8 cellular contexts compared by ENCODE assay signal in the genomic region with DNA sequence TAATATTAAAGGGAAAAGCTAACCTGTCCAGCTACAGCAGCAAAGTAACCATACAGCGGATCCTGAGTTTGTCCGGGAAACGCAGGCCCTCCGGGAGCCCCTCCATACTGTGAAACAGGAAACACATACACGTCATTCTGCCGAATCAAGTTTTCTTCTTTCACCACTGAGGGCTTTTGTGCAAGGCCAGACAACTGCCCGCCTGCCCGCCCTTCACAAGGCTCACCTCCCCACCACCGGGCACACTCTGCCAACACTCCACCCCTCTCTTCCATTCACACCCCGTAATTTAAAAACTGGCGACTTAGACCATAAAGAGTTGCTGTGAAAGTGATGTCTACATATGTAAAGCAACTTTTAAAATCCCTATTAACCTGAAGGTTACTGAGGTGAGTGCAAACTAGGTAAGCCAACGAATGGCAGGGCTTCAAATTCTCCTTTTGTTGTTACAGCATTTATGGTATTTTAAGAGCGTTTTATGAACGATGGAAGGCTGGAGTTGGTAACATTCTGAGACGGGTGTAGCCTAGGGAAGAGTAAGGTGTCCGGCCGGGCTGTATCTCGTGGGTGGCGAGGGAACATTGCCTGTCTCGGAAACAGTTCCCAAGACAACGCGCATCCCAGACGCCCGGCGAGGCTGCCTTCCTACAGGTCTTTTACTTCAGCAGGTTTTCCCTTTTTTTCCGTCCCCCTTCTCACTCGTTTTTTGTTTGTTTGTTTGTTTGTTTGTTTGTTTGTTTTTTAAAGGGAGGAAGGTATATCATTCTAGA. TPM values are rescaled to one million over a fixed set of nuclear protein-coding genes. Genes with fewer than 3 reads are reported as not detected.
DNase-seq lines count a peak whose midpoint lies in the region; ATAC-seq and TF ChIP-seq lines count a peak whose summit lies in the region.

No MANE protein-coding gene starts in this region.

- TF ChIP-seq EP300 in SK-N-SH (IDR thresholded peaks at IDR 0.05; ENCODE audit: borderline replicate concordance in 1 of 2, low read depth in 1 of 2, low read length in 1 of 2) = no peak

- in situ Hi-C loops in astrocyte of the spinal cord (cut with HindIII; ENCODE audit: low sequenced_read_pairs) = no loop called here

- peaks cover 27 to 42% of the 10 kb centered on the region in 2 experiments for H3K36me3 ChIP-seq in SK-N-SH (replicated peaks in 1 of 2; ENCODE audit: control insufficient read depth in 1 of 2, insufficient read depth in 2 of 2, low read length in 1 of 2)
- H3K36me3 ChIP-seq in hepatocyte (replicated peaks; ENCODE audit: insufficient read depth, low read depth) = no peaks in the 10 kb centered on the region

- H3F3A ChIP-seq in SK-N-SH (replicated peaks; ENCODE audit: insufficient read depth) = peaks cover 12% of the 10 kb centered on the region

- WGBS in SK-N-SH (ENCODE audit: low lambda C conversion rate) = 4% methylated on average over 27 of the region's 27 CpGs
- 2% methylated on average over 27 of the region's 27 CpGs for WGBS in hepatocyte (ENCODE audit: low lambda C conversion rate, missing lambda C conversion rate)

- no peaks in the 10 kb centered on the region for H3K9me2 ChIP-seq in SK-N-SH
- no peaks in the 10 kb centered on the region for H3K9me2 ChIP-seq in hepatocyte (replicated peaks; ENCODE audit: insufficient read depth)

- peak overlapping the region; percentile 87; the same call in 1 of the 2 replicates for H2AFZ ChIP-seq in SK-N-SH (ENCODE audit: low read depth)
- peak overlapping the region; percentile 61 for H2AFZ ChIP-seq in hepatocyte

- POLR2A ChIA-PET in SK-N-SH (lab: Yijun Ruan, JAX) = no interaction called here

- peak; percentile 52 for DNase-seq in GF-D8 (lab: John Stamatoyannopoulos, UW)
- DNase-seq in HuH-7 (ENCODE audit: low spot score) = peak; percentile 33
- peak; percentile 76 for DNase-seq in SK-N-SH
- peak; percentile 69 for DNase-seq in astrocyte of the spinal cord (ENCODE audit: low read depth, low spot score)
- peak; percentile 67 for DNase-seq in hepatocyte (ENCODE audit: low spot score)
- peak; percentile 79 for DNase-seq in retina
- no peak for DNase-seq in T1000 (lab: John Stamatoyannopoulos, UW)

- H3K9ac ChIP-seq in SK-N-SH = peak overlapping the region; percentile 86

- H3K9me3 ChIP-seq in SK-N-SH = no peaks in the 10 kb centered on the region
- H3K9me3 ChIP-seq in hepatocyte (ENCODE audit: low read depth) = no peaks in the 10 kb centered on the region

- H3K79me2 ChIP-seq in SK-N-SH (ENCODE audit: insufficient read depth) (peaks cover 51% of the 10 kb centered on the region), hepatocyte (peaks cover 50% of the 10 kb centered on the region)

- no peak for TF ChIP-seq CTCF in SK-N-SH (IDR thresholded peaks at IDR 0.05)
- no peak for TF ChIP-seq CTCF in astrocyte of the spinal cord (IDR thresholded peaks at IDR 0.05; ENCODE audit: low read depth, low read length)
- no peak for TF ChIP-seq CTCF in hepatocyte (IDR thresholded peaks at IDR 0.05; ENCODE audit: poor library complexity)

- H3K4me3 ChIP-seq in SK-N-SH (ENCODE audit: low read depth in 2 of 2, low read length in 1 of 2) (peak overlapping the region; percentile 79 to 100), astrocyte of the spinal cord (ENCODE audit: low read depth, low read length) (peak overlapping the region; percentile 88), hepatocyte (peak overlapping the region; percentile 58)

- CTCF ChIA-PET in SK-N-SH (lab: Yijun Ruan, JAX) = interaction anchor here (0.7 to 2.0 kb wide), 5 partner anchors 11 to 161 kb away, joined by 3 to 9 read pairs (median 3); no protein-coding TSS in a partner anchor

- peaks cover 6 to 19% of the 10 kb centered on the region in 2 experiments for H3K4me1 ChIP-seq in SK-N-SH (ENCODE audit: control insufficient read depth in 1 of 2, insufficient read depth in 2 of 2, low read depth in 1 of 2, low read length in 1 of 2)
- no peaks in the 10 kb centered on the region for H3K4me1 ChIP-seq in hepatocyte (ENCODE audit: insufficient read depth)

- H4K20me1 ChIP-seq in SK-N-SH (ENCODE audit: insufficient read depth) (peaks cover 22% of the 10 kb centered on the region), hepatocyte (ENCODE audit: insufficient read depth, poor library complexity, severe bottlenecking) (peaks cover 5% of the 10 kb centered on the region)

- H3K27ac ChIP-seq in SK-N-SH (ENCODE audit: low read depth in 2 of 2, low read length in 1 of 2) (peak overlapping the region; percentile 87 to 98), hepatocyte (peak overlapping the region; percentile 94)

- H3K4me2 ChIP-seq in SK-N-SH = peak overlapping the region; percentile 79
- H3K4me2 ChIP-seq in hepatocyte = peak overlapping the region; percentile 79

- peak; percentile 30 for ATAC-seq in GM21619 (IDR thresholded peaks at IDR 0.05; ENCODE audit: unreplicated experiment)

- TF ChIP-seq RAD21 in SK-N-SH (IDR thresholded peaks at IDR 0.05; ENCODE audit: low read length) = no peak

- H3K27me3 ChIP-seq in SK-N-SH (ENCODE audit: insufficient read depth) (no peaks in the 10 kb centered on the region), hepatocyte (no peaks in the 10 kb centered on the region)

TF ChIP-seq in SK-N-SH, 30 proteins besides CTCF, POLR2A, EP300 and RAD21 (continues in another document):
- peak; percentile 68; the same call in 1 of the 2 replicates for TF ChIP-seq MXI1 (IDR thresholded peaks at IDR 0.05; ENCODE audit: low read depth, low read length)
- no peak for TF ChIP-seq NRF1 (IDR thresholded peaks at IDR 0.05; ENCODE audit: low read depth, low read length)
- TF ChIP-seq CHD2 (IDR thresholded peaks at IDR 0.05; ENCODE audit: low read length, partially characterized antibody) = no peak
- TF ChIP-seq, protein P1, sequence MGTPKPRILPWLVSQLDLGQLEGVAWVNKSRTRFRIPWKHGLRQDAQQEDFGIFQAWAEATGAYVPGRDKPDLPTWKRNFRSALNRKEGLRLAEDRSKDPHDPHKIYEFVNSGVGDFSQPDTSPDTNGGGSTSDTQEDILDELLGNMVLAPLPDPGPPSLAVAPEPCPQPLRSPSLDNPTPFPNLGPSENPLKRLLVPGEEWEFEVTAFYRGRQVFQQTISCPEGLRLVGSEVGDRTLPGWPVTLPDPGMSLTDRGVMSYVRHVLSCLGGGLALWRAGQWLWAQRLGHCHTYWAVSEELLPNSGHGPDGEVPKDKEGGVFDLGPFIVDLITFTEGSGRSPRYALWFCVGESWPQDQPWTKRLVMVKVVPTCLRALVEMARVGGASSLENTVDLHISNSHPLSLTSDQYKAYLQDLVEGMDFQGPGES (IDR thresholded peaks at IDR 0.05; ENCODE audit: low read depth, low read length) = no peak
- TF ChIP-seq, protein P2, sequence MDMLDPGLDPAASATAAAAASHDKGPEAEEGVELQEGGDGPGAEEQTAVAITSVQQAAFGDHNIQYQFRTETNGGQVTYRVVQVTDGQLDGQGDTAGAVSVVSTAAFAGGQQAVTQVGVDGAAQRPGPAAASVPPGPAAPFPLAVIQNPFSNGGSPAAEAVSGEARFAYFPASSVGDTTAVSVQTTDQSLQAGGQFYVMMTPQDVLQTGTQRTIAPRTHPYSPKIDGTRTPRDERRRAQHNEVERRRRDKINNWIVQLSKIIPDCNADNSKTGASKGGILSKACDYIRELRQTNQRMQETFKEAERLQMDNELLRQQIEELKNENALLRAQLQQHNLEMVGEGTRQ (IDR thresholded peaks at IDR 0.05; ENCODE audit: borderline replicate concordance, low read depth, low read length) = no peak
- no peak for TF ChIP-seq POLR2AphosphoS5 (IDR thresholded peaks at IDR 0.05; ENCODE audit: low read depth, low read length)
- TF ChIP-seq, protein P3, sequence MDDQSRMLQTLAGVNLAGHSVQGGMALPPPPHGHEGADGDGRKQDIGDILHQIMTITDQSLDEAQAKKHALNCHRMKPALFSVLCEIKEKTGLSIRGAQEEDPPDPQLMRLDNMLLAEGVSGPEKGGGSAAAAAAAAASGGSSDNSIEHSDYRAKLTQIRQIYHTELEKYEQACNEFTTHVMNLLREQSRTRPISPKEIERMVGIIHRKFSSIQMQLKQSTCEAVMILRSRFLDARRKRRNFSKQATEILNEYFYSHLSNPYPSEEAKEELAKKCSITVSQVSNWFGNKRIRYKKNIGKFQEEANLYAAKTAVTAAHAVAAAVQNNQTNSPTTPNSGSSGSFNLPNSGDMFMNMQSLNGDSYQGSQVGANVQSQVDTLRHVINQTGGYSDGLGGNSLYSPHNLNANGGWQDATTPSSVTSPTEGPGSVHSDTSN (IDR thresholded peaks at IDR 0.05) = no peak
- TF ChIP-seq NFIC (IDR thresholded peaks at IDR 0.05; ENCODE audit: borderline replicate concordance) = no peak
- TF ChIP-seq RCOR1 (IDR thresholded peaks at IDR 0.05; ENCODE audit: low read length) = no peak; the same call in 1 of the 2 replicates
- TF ChIP-seq SIN3A (IDR thresholded peaks at IDR 0.05; ENCODE audit: borderline replicate concordance, low read depth, low read length) = peak; percentile 75; the same call in 1 of the 2 replicates
- TF ChIP-seq YY1 (IDR thresholded peaks at IDR 0.05; ENCODE audit: low read depth) = no peak
- TF ChIP-seq, protein P4, sequence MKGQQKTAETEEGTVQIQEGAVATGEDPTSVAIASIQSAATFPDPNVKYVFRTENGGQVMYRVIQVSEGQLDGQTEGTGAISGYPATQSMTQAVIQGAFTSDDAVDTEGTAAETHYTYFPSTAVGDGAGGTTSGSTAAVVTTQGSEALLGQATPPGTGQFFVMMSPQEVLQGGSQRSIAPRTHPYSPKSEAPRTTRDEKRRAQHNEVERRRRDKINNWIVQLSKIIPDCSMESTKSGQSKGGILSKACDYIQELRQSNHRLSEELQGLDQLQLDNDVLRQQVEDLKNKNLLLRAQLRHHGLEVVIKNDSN (IDR thresholded peaks at IDR 0.05; ENCODE audit: borderline replicate concordance, low read depth) = no peak
- TF ChIP-seq MEF2A (IDR thresholded peaks at IDR 0.05; ENCODE audit: borderline replicate concordance, low read depth) = no peak
- peak; percentile 46; the same call in 1 of the 2 replicates for TF ChIP-seq TAF1 (IDR thresholded peaks at IDR 0.05; ENCODE audit: borderline replicate concordance, low read depth, low read length)

RNA-seq across cellular contexts. Expression of a gene that starts 0.8 kb away (rescaled TPM):
- polyA plus RNA-seq in SK-N-SH (2012; rRNA removed) = 195 and 197 TPM in 2 replicates
- polyA plus RNA-seq in SK-N-SH (2012; cell fraction: cytosol; rRNA removed) = 251 and 340 TPM in 2 replicates
- polyA plus RNA-seq in SK-N-SH (2012; cell fraction: nucleus; rRNA removed) = 98.6 and 154 TPM in 2 replicates
- 111 and 116 TPM in 2 replicates for total RNA-seq in hepatocyte
- polyA plus RNA-seq in hepatocyte = 213 and 228 TPM in 2 replicates
